Comparison of ENCODE assay signal across 9 cellular contexts in the genomic region with DNA sequence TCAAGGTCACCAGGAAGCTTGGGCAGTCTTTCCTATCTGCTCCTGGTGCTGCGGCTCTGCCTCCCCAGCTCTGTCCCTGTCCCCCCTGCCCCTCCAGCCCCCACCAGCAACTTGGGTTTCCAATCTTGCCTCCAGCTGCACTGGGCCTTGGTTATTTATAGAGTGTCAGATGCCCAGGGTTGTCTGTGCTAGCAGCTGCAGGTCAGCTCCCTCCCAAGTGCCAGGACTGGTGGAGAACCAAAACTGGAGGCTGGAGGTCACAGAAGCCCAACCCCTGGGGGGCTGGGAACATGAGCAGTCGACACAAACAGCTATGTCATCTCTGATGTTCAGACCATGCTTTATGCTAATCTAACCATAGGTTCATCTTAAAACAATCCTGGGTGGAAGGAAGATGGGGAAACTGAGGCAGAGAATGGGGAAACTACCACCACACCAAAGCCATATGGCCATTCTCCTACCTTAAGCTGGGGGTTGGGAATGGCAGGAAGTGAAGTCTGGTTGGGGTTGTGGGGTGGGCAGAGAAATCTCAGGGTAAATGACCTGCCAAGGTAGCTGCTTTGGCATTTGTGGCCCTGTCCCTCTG. TPM values are rescaled to one million over a fixed set of nuclear protein-coding genes. Genes with fewer than 3 reads are reported as not detected.
A peak's percentile ranks its signal among the peaks of the same experiment; 100 is the strongest.
DNase-seq lines count a peak whose midpoint lies in the region; ATAC-seq, FAIRE-seq and TF ChIP-seq lines count a peak whose summit lies in the region.
"Had no signal": no experiment of that assay in that cellular context is flagged by ENCODE, and none has a peak within 500 bp of the region (broad histone marks: within the 10 kb centered on the region; RNA-seq: fewer than 3 reads in every experiment).

No MANE protein-coding gene starts in this region.

- H3K27me3 Mint-ChIP-seq in naive thymus-derived CD4-positive, alpha-beta T cell: no peaks in the 10 kb centered on the region

- peaks cover 0 to 4% (median 0%) of the 10 kb centered on the region in 5 donors for H3K36me3 Mint-ChIP-seq in naive thymus-derived CD4-positive, alpha-beta T cell

- no peak for TF ChIP-seq CTCF in HepG2 (CRISPR knock-in tag; IDR thresholded peaks at IDR 0.05)
- no peak for TF ChIP-seq CTCF in right lobe of liver (IDR thresholded peaks at IDR 0.05)
- no peak for TF ChIP-seq CTCF in WERI-Rb-1 (IDR thresholded peaks at IDR 0.05; ENCODE audit: low read depth, low read length)

- H3K4me1 ChIP-seq in HepG2 (ENCODE audit: insufficient read depth, low read length) (peaks cover 63% of the 10 kb centered on the region), right lobe of liver (peaks cover 0 to 2% (median 0%) of the 10 kb centered on the region in 4 donors), esophagus (ENCODE audit: control insufficient read depth in 2 of 2, insufficient read depth in 2 of 2, low read length in 1 of 2) (peaks cover 2 to 6% of the 10 kb centered on the region in 2 donors)
- peaks cover 0 to 5% of the 10 kb centered on the region in 2 donors for H3K4me1 ChIP-seq in naive thymus-derived CD4-positive, alpha-beta T cell (ENCODE audit: control insufficient read depth in 2 of 2, insufficient read depth in 2 of 2, low read length in 2 of 2)

- H2AFZ ChIP-seq in HepG2 (ENCODE audit: low read length): no peak overlapping the region

- H4K20me1 ChIP-seq in HepG2 (ENCODE audit: insufficient read depth, low read length): no peaks in the 10 kb centered on the region

- H3K36me3 ChIP-seq in HepG2 (replicated peaks in 1 of 2; ENCODE audit: control insufficient read depth in 1 of 2, insufficient read depth in 2 of 2, low read length in 2 of 2): no peaks in the 10 kb centered on the region
- no peaks in the 10 kb centered on the region for H3K36me3 ChIP-seq in right lobe of liver
- peaks cover 0 to 12% of the 10 kb centered on the region in 2 donors for H3K36me3 ChIP-seq in esophagus (ENCODE audit: control insufficient read depth in 2 of 2, insufficient read depth in 2 of 2, low read length in 1 of 2)
- H3K36me3 ChIP-seq in naive thymus-derived CD4-positive, alpha-beta T cell (ENCODE audit: control insufficient read depth in 2 of 3, insufficient read depth in 3 of 3, low read length in 3 of 3): peaks cover 0 to 8% (median 0%) of the 10 kb centered on the region in 3 experiments
- H3K36me3 ChIP-seq in WERI-Rb-1: no peaks in the 10 kb centered on the region

- TF ChIP-seq RAD21 in HepG2 (CRISPR knock-in tag; IDR thresholded peaks at IDR 0.05): no peak

- H3K27ac Mint-ChIP-seq in naive thymus-derived CD4-positive, alpha-beta T cell: peak overlapping the region in 5 of 9 donors; percentile 28 to 76 (median 68)

- intact Hi-C loops in HepG2 (cut with micrococcal nuclease; ENCODE audit: unreplicated experiment): no loop called here
- intact Hi-C loops in right lobe of liver (cut with DNase I): no loop called here
- intact Hi-C loops in naive thymus-derived CD4-positive, alpha-beta T cell (cut with micrococcal nuclease): no loop called here

- H3K27me3 ChIP-seq in HepG2 (ENCODE audit: control insufficient read depth in 1 of 2, insufficient read depth in 2 of 2, low read length in 2 of 2): no peaks in the 10 kb centered on the region
- no peaks in the 10 kb centered on the region for H3K27me3 ChIP-seq in right lobe of liver
- no peaks in the 10 kb centered on the region for H3K27me3 ChIP-seq in esophagus (ENCODE audit: control insufficient read depth in 1 of 2, insufficient read depth in 2 of 2, low read length in 2 of 2)
- H3K27me3 ChIP-seq in naive thymus-derived CD4-positive, alpha-beta T cell (ENCODE audit: control insufficient read depth in 2 of 2, insufficient read depth in 2 of 2, low read length in 2 of 2): no peaks in the 10 kb centered on the region
- H3K27me3 ChIP-seq in WERI-Rb-1 (ENCODE audit: insufficient read depth, low read depth, severe bottlenecking): no peaks in the 10 kb centered on the region

- H3K27ac ChIP-seq in HepG2 (ENCODE audit: extremely low read length, insufficient read depth, low read length) (no peak overlapping the region), right lobe of liver (no peak overlapping the region), esophagus (ENCODE audit: low read depth in 2 of 2, low read length in 1 of 2) (peak overlapping the region; percentile 37 to 83), WERI-Rb-1 (no peak overlapping the region)
- H3K27ac ChIP-seq in naive thymus-derived CD4-positive, alpha-beta T cell (ENCODE audit: low read depth, low read length): no peak overlapping the region

- no TSS peak for BruUV-seq in HepG2 (replicated peaks; lab: Mats Ljungman, UMichigan)

- peak overlapping the region; percentile 41; the same call in 1 of the 2 replicates for H3K4me2 ChIP-seq in HepG2 (ENCODE audit: low read depth, low read length)

- 89% methylated on average over 1 of the region's 2 CpGs for WGBS in HepG2 (ENCODE audit: low lambda C conversion rate)
- WGBS in right lobe of liver (ENCODE audit: insufficient coverage, low coverage, low lambda C conversion rate, missing lambda C conversion rate): 75% methylated on average over 1 of the region's 2 CpGs
- WGBS in esophagus, 2 donors: 70 to 76% methylated on average over 2 of the region's 2 CpGs

- no peak overlapping the region for H3K4me3 ChIP-seq in HepG2 (replicated peaks in 1 of 3; ENCODE audit: insufficient read depth in 1 of 3, low read depth in 2 of 3, low read length in 3 of 3)
- no peak overlapping the region for H3K4me3 ChIP-seq in right lobe of liver
- peak overlapping the region; percentile 31 to 57 for H3K4me3 ChIP-seq in esophagus (ENCODE audit: low read depth in 1 of 2, low read length in 2 of 2)
- H3K4me3 ChIP-seq in naive thymus-derived CD4-positive, alpha-beta T cell (ENCODE audit: low read length): no peak overlapping the region
- no peak overlapping the region for H3K4me3 ChIP-seq in WERI-Rb-1 (ENCODE audit: low read depth, low read length)

- no peaks in the 10 kb centered on the region for H3K9me3 Mint-ChIP-seq in naive thymus-derived CD4-positive, alpha-beta T cell

- no peak for TF ChIP-seq EP300 in HepG2 (IDR thresholded peaks at IDR 0.05; ENCODE audit: low read depth in 2 of 2, low read length in 2 of 2)
- TF ChIP-seq EP300 in HepG2 (CRISPR knock-in tag; IDR thresholded peaks at IDR 0.05; ENCODE audit: borderline replicate concordance): no peak

- in situ Hi-C loops in HepG2 (cut with HindIII; ENCODE audit: extremely low pct_ligation_motif_present, low pct_unique_long_range_greater_than_20kb): no loop called here

- POLR2A ChIA-PET in HepG2 (lab: Yijun Ruan, JAX): interaction anchor here (0.7 to 6.1 kb wide), 5 partner anchors 7 to 29 kb away, joined by 3 to 68 read pairs (median 8); partner anchors contain the start of genes ARHGEF39, CCDC107 and RMRP
- POLR2A ChIA-PET in naive thymus-derived CD4-positive, alpha-beta T cell (lab: Charles Lee): interaction anchor here (0.8 to 1.7 kb wide), 6 partner anchors 8 to 72 kb away, joined by 3 to 5 read pairs (median 4); partner anchors contain the start of genes CREB3 and TLN1

- H3K4me3 Mint-ChIP-seq in naive thymus-derived CD4-positive, alpha-beta T cell: peak overlapping the region in 4 of 10 donors; percentile 3 to 64 (median 32)

- H3K9ac ChIP-seq in HepG2 (ENCODE audit: insufficient read depth, low read depth, low read length): no peak overlapping the region

- no peak for TF ChIP-seq POLR2A in HepG2 (IDR thresholded peaks at IDR 0.05; ENCODE audit: insufficient read depth in 1 of 2, low read depth in 2 of 2, low read length in 2 of 2)
- no peak for TF ChIP-seq POLR2A in right lobe of liver (IDR thresholded peaks at IDR 0.05)

- no peaks in the 10 kb centered on the region for H3K9me3 ChIP-seq in HepG2 (ENCODE audit: low read length)
- H3K9me3 ChIP-seq in right lobe of liver: no peaks in the 10 kb centered on the region
- H3K9me3 ChIP-seq in esophagus (ENCODE audit: control insufficient read depth in 2 of 2, insufficient read depth in 1 of 2, low read depth in 1 of 2, low read length in 1 of 2): no peaks in the 10 kb centered on the region
- no peaks in the 10 kb centered on the region for H3K9me3 ChIP-seq in naive thymus-derived CD4-positive, alpha-beta T cell (ENCODE audit: control insufficient read depth in 2 of 3, low read length in 3 of 3)
- no peaks in the 10 kb centered on the region for H3K9me3 ChIP-seq in WERI-Rb-1 (ENCODE audit: severe bottlenecking)

- peaks cover 16 to 31% (median 25%) of the 10 kb centered on the region in 7 donors for H3K4me1 Mint-ChIP-seq in naive thymus-derived CD4-positive, alpha-beta T cell

- H3K79me2 ChIP-seq in HepG2 (ENCODE audit: insufficient read depth, low read length): no peaks in the 10 kb centered on the region

- DNase-seq in HepG2 (ENCODE audit: low spot score) (no peak), right lobe of liver (no peak), H4 (ENCODE audit: low spot score) (no peak), WERI-Rb-1 (no peak)
- DNase-seq in naive thymus-derived CD4-positive, alpha-beta T cell: no peak
- DNase-seq in activated CD8-positive, alpha-beta memory T cell treated with anti-CD3 and anti-CD28 coated beads, Interleukin-2, amount 50 U/mL, for 4 hours: no peak
- DNase-seq: NCI-H1930 had no signal

- ATAC-seq in HepG2 (no peak), right lobe of liver (no peak), GM18909 (IDR thresholded peaks at IDR 0.05; ENCODE audit: poor library complexity, unreplicated experiment) (no peak)
- ATAC-seq in naive thymus-derived CD4-positive, alpha-beta T cell: no peak

- FAIRE-seq in HepG2 (lab: Jason Lieb, UNC): no peak

- CTCF ChIA-PET in HepG2 (lab: Yijun Ruan, JAX; ENCODE audit: low intra/inter-chr PET ratio, low total read pairs): no interaction called here
- CTCF ChIA-PET in naive thymus-derived CD4-positive, alpha-beta T cell (lab: Charles Lee): interaction anchor here (0.7 to 5.4 kb wide), 8 partner anchors 8 to 77 kb away, joined by 3 to 29 read pairs (median 3); partner anchors contain the start of genes ARHGEF39, CCDC107 and RMRP

RNA-seq across cellular contexts. Expression of gene TPM2, which starts 1.7 kb away (rescaled TPM):
- total RNA-seq in HepG2 (2016; rRNA removed; fragmentation: Illumina TruSeq; extraction: Trizol) (0.20 and 3.1 TPM in 2 replicates), right lobe of liver (10 to 100 TPM in 4 of 6 experiments, 1 to 10 TPM in 2; 4.7 to 23.3 (median 12.4) TPM)
- 0.61 and 0.71 TPM in 2 replicates for total RNA-seq in HepG2 (2016; cell fraction: cytosol; rRNA removed; fragmentation: Illumina TruSeq; extraction: Trizol; ENCODE audit: low read depth)
- total RNA-seq in HepG2 (2016; cell fraction: insoluble cytoplasmic fraction; rRNA removed; fragmentation: Illumina TruSeq; extraction: Trizol): 0.25 and 3.2 TPM in 2 replicates
- total RNA-seq in HepG2 (2016; cell fraction: membrane; rRNA removed; fragmentation: Illumina TruSeq; extraction: Trizol): 0.28 and 0.31 TPM in 2 replicates
- total RNA-seq in HepG2 (2016; cell fraction: nucleus; rRNA removed; fragmentation: Illumina TruSeq; extraction: Trizol): 2.5 and 3.7 TPM in 2 replicates
- polyA plus RNA-seq in HepG2 (2011; rRNA removed) (10.7 and 11.4 TPM in 2 replicates), esophagus (1,000 to 10,000 TPM; 1,007 to 1,288 TPM)
- polyA plus RNA-seq in HepG2 (2011; cell fraction: cytosol; rRNA removed): 1.2 and 1.3 TPM in 2 replicates
- 178 and 189 TPM in 2 replicates for polyA plus RNA-seq in HepG2 (2011; cell fraction: nucleus; rRNA removed)
- polyA plus RNA-seq in HepG2 (2012): 21.8 and 22.6 TPM in 2 replicates
- 0.17 and 0.26 TPM in 2 replicates for polyA plus RNA-seq in HepG2 (2016; cell fraction: cytosol; fragmentation: Illumina TruSeq; extraction: Trizol; ENCODE audit: low read depth)
- polyA plus RNA-seq in HepG2 (2016; cell fraction: insoluble cytoplasmic fraction; fragmentation: Illumina TruSeq; extraction: Trizol; ENCODE audit: low read depth): 0.66 TPM in 2 replicates
- 0.22 and 0.23 TPM in 2 replicates for polyA plus RNA-seq in HepG2 (2016; cell fraction: membrane; fragmentation: Illumina TruSeq; extraction: Trizol; ENCODE audit: low read depth)
- polyA plus RNA-seq in HepG2 (2016; cell fraction: nucleus; fragmentation: Illumina TruSeq; extraction: Trizol; ENCODE audit: insufficient read depth, low read depth): 23.2 and 23.6 TPM in 2 replicates
- 1.2 and 49.0 TPM in 2 replicates for polyA minus RNA-seq in HepG2 (2011; rRNA and poly(A)+ RNA removed; ENCODE audit: low replicate concordance)
- polyA minus RNA-seq in HepG2 (2011; cell fraction: cytosol; rRNA and poly(A)+ RNA removed): 0.97 and 1.4 TPM in 2 replicates
- polyA minus RNA-seq in HepG2 (2011; cell fraction: nucleus; rRNA and poly(A)+ RNA removed): 8.1 and 10.1 TPM in 2 replicates
- 100 to 1,000 TPM in 2 of 5 experiments, 10 to 100 TPM in 3; 15.0 to 136 (median 47.6) TPM for total RNA-seq in naive thymus-derived CD4-positive, alpha-beta T cell
- polyA plus RNA-seq in naive thymus-derived CD4-positive, alpha-beta T cell: under 1 TPM in 1 of 2 donors, not detected in 1; 0.87 TPM
- 2.7 and 3.9 TPM in 2 replicates for total RNA-seq in H4 (2014; rRNA removed; shearing (Covaris generic))

RNA-seq across cellular contexts. Expression of gene CA9, which starts 14.3 kb away (rescaled TPM):
- 0.13 TPM in 1 of 2 replicates, not detected in the other for total RNA-seq in HepG2 (2016; rRNA removed; fragmentation: Illumina TruSeq; extraction: Trizol)
- not detected in 2 replicates for total RNA-seq in HepG2 (2016; cell fraction: cytosol; rRNA removed; fragmentation: Illumina TruSeq; extraction: Trizol; ENCODE audit: low read depth)
- total RNA-seq in HepG2 (2016; cell fraction: insoluble cytoplasmic fraction; rRNA removed; fragmentation: Illumina TruSeq; extraction: Trizol): not detected in 2 replicates
- not detected in 2 replicates for total RNA-seq in HepG2 (2016; cell fraction: membrane; rRNA removed; fragmentation: Illumina TruSeq; extraction: Trizol)
- total RNA-seq in HepG2 (2016; cell fraction: nucleus; rRNA removed; fragmentation: Illumina TruSeq; extraction: Trizol): 0.75 TPM in 1 of 2 replicates, not detected in the other
- 118 and 152 TPM in 2 replicates for polyA plus RNA-seq in HepG2 (2011; rRNA removed)
- 65.9 and 115 TPM in 2 replicates for polyA plus RNA-seq in HepG2 (2011; cell fraction: cytosol; rRNA removed)
- polyA plus RNA-seq in HepG2 (2011; cell fraction: nucleus; rRNA removed): 71.7 and 92.6 TPM in 2 replicates
- polyA plus RNA-seq in HepG2 (2012): 45.6 and 49.0 TPM in 2 replicates
- not detected in 2 replicates for polyA plus RNA-seq in HepG2 (2016; cell fraction: cytosol; fragmentation: Illumina TruSeq; extraction: Trizol; ENCODE audit: low read depth)
- 0.45 TPM in 1 of 2 replicates, not detected in the other for polyA plus RNA-seq in HepG2 (2016; cell fraction: insoluble cytoplasmic fraction; fragmentation: Illumina TruSeq; extraction: Trizol; ENCODE audit: low read depth)
- polyA plus RNA-seq in HepG2 (2016; cell fraction: membrane; fragmentation: Illumina TruSeq; extraction: Trizol; ENCODE audit: low read depth): not detected in 2 replicates
- 0.79 and 0.89 TPM in 2 replicates for polyA plus RNA-seq in HepG2 (2016; cell fraction: nucleus; fragmentation: Illumina TruSeq; extraction: Trizol; ENCODE audit: insufficient read depth, low read depth)
- polyA minus RNA-seq in HepG2 (2011; rRNA and poly(A)+ RNA removed; ENCODE audit: low replicate concordance): 31.3 and 95.8 TPM in 2 replicates
- 28.6 and 34.4 TPM in 2 replicates for polyA minus RNA-seq in HepG2 (2011; cell fraction: cytosol; rRNA and poly(A)+ RNA removed)
- 11.6 and 12.8 TPM in 2 replicates for polyA minus RNA-seq in HepG2 (2011; cell fraction: nucleus; rRNA and poly(A)+ RNA removed)
- total RNA-seq in right lobe of liver: 1 to 10 TPM in 1 of 6 experiments, under 1 TPM in 4, not detected in 1; 0.64 to 1.6 (median 0.93) TPM
- under 1 TPM; 0.18 to 0.94 TPM for polyA plus RNA-seq in esophagus
- total RNA-seq in naive thymus-derived CD4-positive, alpha-beta T cell: under 1 TPM in 1 of 5 experiments, not detected in 4; 0.36 TPM
- polyA plus RNA-seq in naive thymus-derived CD4-positive, alpha-beta T cell: not detected
- total RNA-seq in H4 (2014; rRNA removed; shearing (Covaris generic)): 1.3 and 2.1 TPM in 2 replicates

RNA-seq across cellular contexts. Expression of gene ARHGEF39, which starts 23.1 kb away (rescaled TPM):
- total RNA-seq in HepG2 (2016; rRNA removed; fragmentation: Illumina TruSeq; extraction: Trizol) (10.4 and 11.2 TPM in 2 replicates), right lobe of liver (1 to 10 TPM in 1 of 6 experiments, under 1 TPM in 5; 0.11 to 3.6 (median 0.43) TPM)
- total RNA-seq in HepG2 (2016; cell fraction: cytosol; rRNA removed; fragmentation: Illumina TruSeq; extraction: Trizol; ENCODE audit: low read depth): 3.5 and 4.4 TPM in 2 replicates
- 9.7 and 11.9 TPM in 2 replicates for total RNA-seq in HepG2 (2016; cell fraction: insoluble cytoplasmic fraction; rRNA removed; fragmentation: Illumina TruSeq; extraction: Trizol)
- total RNA-seq in HepG2 (2016; cell fraction: membrane; rRNA removed; fragmentation: Illumina TruSeq; extraction: Trizol): 4.7 and 6.0 TPM in 2 replicates
- 8.4 and 9.2 TPM in 2 replicates for total RNA-seq in HepG2 (2016; cell fraction: nucleus; rRNA removed; fragmentation: Illumina TruSeq; extraction: Trizol)
- polyA plus RNA-seq in HepG2 (2011; rRNA removed) (8.0 and 12.3 TPM in 2 replicates), esophagus (1 to 10 TPM; 2.4 to 4.0 TPM)
- 5.4 and 7.1 TPM in 2 replicates for polyA plus RNA-seq in HepG2 (2011; cell fraction: cytosol; rRNA removed)
- 19.1 and 24.4 TPM in 2 replicates for polyA plus RNA-seq in HepG2 (2011; cell fraction: nucleus; rRNA removed)
- polyA plus RNA-seq in HepG2 (2012): 3.1 and 6.1 TPM in 2 replicates
- 1.8 and 2.1 TPM in 2 replicates for polyA plus RNA-seq in HepG2 (2016; cell fraction: cytosol; fragmentation: Illumina TruSeq; extraction: Trizol; ENCODE audit: low read depth)
- polyA plus RNA-seq in HepG2 (2016; cell fraction: insoluble cytoplasmic fraction; fragmentation: Illumina TruSeq; extraction: Trizol; ENCODE audit: low read depth): 12.7 and 16.4 TPM in 2 replicates
- polyA plus RNA-seq in HepG2 (2016; cell fraction: membrane; fragmentation: Illumina TruSeq; extraction: Trizol; ENCODE audit: low read depth): 3.7 and 3.9 TPM in 2 replicates
- polyA plus RNA-seq in HepG2 (2016; cell fraction: nucleus; fragmentation: Illumina TruSeq; extraction: Trizol; ENCODE audit: insufficient read depth, low read depth): 32.0 and 32.6 TPM in 2 replicates
- polyA minus RNA-seq in HepG2 (2011; rRNA and poly(A)+ RNA removed; ENCODE audit: low replicate concordance): 20.2 and 52.2 TPM in 2 replicates
- polyA minus RNA-seq in HepG2 (2011; cell fraction: cytosol; rRNA and poly(A)+ RNA removed): 3.9 and 6.0 TPM in 2 replicates
- polyA minus RNA-seq in HepG2 (2011; cell fraction: nucleus; rRNA and poly(A)+ RNA removed): 11.6 and 15.7 TPM in 2 replicates
- 10 to 100 TPM in 1 of 5 experiments, 1 to 10 TPM in 1, under 1 TPM in 1, not detected in 2; 0.11 to 10.4 (median 1.0) TPM for total RNA-seq in naive thymus-derived CD4-positive, alpha-beta T cell
- under 1 TPM; 0.12 to 0.44 TPM for polyA plus RNA-seq in naive thymus-derived CD4-positive, alpha-beta T cell
- 16.9 and 44.9 TPM in 2 replicates for total RNA-seq in H4 (2014; rRNA removed; shearing (Covaris generic))

RNA-seq across cellular contexts. Expression of gene CCDC107, which starts 30.0 kb away (rescaled TPM):
- 4.1 and 7.1 TPM in 2 replicates for total RNA-seq in HepG2 (2016; rRNA removed; fragmentation: Illumina TruSeq; extraction: Trizol)
- total RNA-seq in HepG2 (2016; cell fraction: cytosol; rRNA removed; fragmentation: Illumina TruSeq; extraction: Trizol; ENCODE audit: low read depth): 13.2 and 13.3 TPM in 2 replicates
- 4.2 and 6.7 TPM in 2 replicates for total RNA-seq in HepG2 (2016; cell fraction: insoluble cytoplasmic fraction; rRNA removed; fragmentation: Illumina TruSeq; extraction: Trizol)
- 13.0 TPM in 2 replicates for total RNA-seq in HepG2 (2016; cell fraction: membrane; rRNA removed; fragmentation: Illumina TruSeq; extraction: Trizol)
- total RNA-seq in HepG2 (2016; cell fraction: nucleus; rRNA removed; fragmentation: Illumina TruSeq; extraction: Trizol): 5.3 and 6.1 TPM in 2 replicates
- polyA plus RNA-seq in HepG2 (2011; rRNA removed): 15.2 and 17.4 TPM in 2 replicates
- polyA plus RNA-seq in HepG2 (2011; cell fraction: cytosol; rRNA removed): 15.9 and 16.7 TPM in 2 replicates
- 7.4 and 9.8 TPM in 2 replicates for polyA plus RNA-seq in HepG2 (2011; cell fraction: nucleus; rRNA removed)
- 8.7 and 10.5 TPM in 2 replicates for polyA plus RNA-seq in HepG2 (2012)
- polyA plus RNA-seq in HepG2 (2016; cell fraction: cytosol; fragmentation: Illumina TruSeq; extraction: Trizol; ENCODE audit: low read depth): 30.2 and 33.6 TPM in 2 replicates
- 6.7 and 7.5 TPM in 2 replicates for polyA plus RNA-seq in HepG2 (2016; cell fraction: insoluble cytoplasmic fraction; fragmentation: Illumina TruSeq; extraction: Trizol; ENCODE audit: low read depth)
- polyA plus RNA-seq in HepG2 (2016; cell fraction: membrane; fragmentation: Illumina TruSeq; extraction: Trizol; ENCODE audit: low read depth): 19.8 and 22.8 TPM in 2 replicates
- 14.5 and 15.3 TPM in 2 replicates for polyA plus RNA-seq in HepG2 (2016; cell fraction: nucleus; fragmentation: Illumina TruSeq; extraction: Trizol; ENCODE audit: insufficient read depth, low read depth)
- 3.4 and 5.3 TPM in 2 replicates for polyA minus RNA-seq in HepG2 (2011; rRNA and poly(A)+ RNA removed; ENCODE audit: low replicate concordance)
- 4.0 and 4.5 TPM in 2 replicates for polyA minus RNA-seq in HepG2 (2011; cell fraction: cytosol; rRNA and poly(A)+ RNA removed)
- polyA minus RNA-seq in HepG2 (2011; cell fraction: nucleus; rRNA and poly(A)+ RNA removed): 4.4 and 4.8 TPM in 2 replicates
- total RNA-seq in right lobe of liver: 10 to 100 TPM; 10.0 to 24.2 (median 15.3) TPM
- polyA plus RNA-seq in esophagus: 10 to 100 TPM; 17.3 to 21.1 TPM
- 10 to 100 TPM; 12.0 to 37.4 (median 16.4) TPM for total RNA-seq in naive thymus-derived CD4-positive, alpha-beta T cell
- 10 to 100 TPM; 49.1 to 65.7 TPM for polyA plus RNA-seq in naive thymus-derived CD4-positive, alpha-beta T cell
- total RNA-seq in H4 (2014; rRNA removed; shearing (Covaris generic)): 6.3 and 7.9 TPM in 2 replicates

RNA-seq across cellular contexts. Expression of gene RMRP, which starts 30.2 kb away (rescaled TPM):
- 1,047 and 4,025 TPM in 2 replicates for total RNA-seq in HepG2 (2016; rRNA removed; fragmentation: Illumina TruSeq; extraction: Trizol)
- total RNA-seq in HepG2 (2016; cell fraction: cytosol; rRNA removed; fragmentation: Illumina TruSeq; extraction: Trizol; ENCODE audit: low read depth): 14,541 and 17,847 TPM in 2 replicates
- total RNA-seq in HepG2 (2016; cell fraction: insoluble cytoplasmic fraction; rRNA removed; fragmentation: Illumina TruSeq; extraction: Trizol): 1,278 and 4,694 TPM in 2 replicates
- 1,777 and 1,949 TPM in 2 replicates for total RNA-seq in HepG2 (2016; cell fraction: membrane; rRNA removed; fragmentation: Illumina TruSeq; extraction: Trizol)
- 24,487 and 26,007 TPM in 2 replicates for total RNA-seq in HepG2 (2016; cell fraction: nucleus; rRNA removed; fragmentation: Illumina TruSeq; extraction: Trizol)
- 36.7 and 51.4 TPM in 2 replicates for polyA plus RNA-seq in HepG2 (2011; rRNA removed)
- polyA plus RNA-seq in HepG2 (2011; cell fraction: cytosol; rRNA removed): 33.6 and 36.8 TPM in 2 replicates
- polyA plus RNA-seq in HepG2 (2011; cell fraction: nucleus; rRNA removed): 3,177 and 3,657 TPM in 2 replicates
- 10.9 and 118 TPM in 2 replicates for polyA plus RNA-seq in HepG2 (2012)
- 4.5 TPM in 1 of 2 replicates, not detected in the other for polyA plus RNA-seq in HepG2 (2016; cell fraction: cytosol; fragmentation: Illumina TruSeq; extraction: Trizol; ENCODE audit: low read depth)
- not detected in 2 replicates for polyA plus RNA-seq in HepG2 (2016; cell fraction: insoluble cytoplasmic fraction; fragmentation: Illumina TruSeq; extraction: Trizol; ENCODE audit: low read depth)
- polyA plus RNA-seq in HepG2 (2016; cell fraction: membrane; fragmentation: Illumina TruSeq; extraction: Trizol; ENCODE audit: low read depth): not detected in 2 replicates
- polyA plus RNA-seq in HepG2 (2016; cell fraction: nucleus; fragmentation: Illumina TruSeq; extraction: Trizol; ENCODE audit: insufficient read depth, low read depth): not detected in 2 replicates
- 7,133 and 10,474 TPM in 2 replicates for polyA minus RNA-seq in HepG2 (2011; rRNA and poly(A)+ RNA removed; ENCODE audit: low replicate concordance)
- polyA minus RNA-seq in HepG2 (2011; cell fraction: cytosol; rRNA and poly(A)+ RNA removed): 10,046 and 14,120 TPM in 2 replicates
- 104,669 and 122,700 TPM in 2 replicates for polyA minus RNA-seq in HepG2 (2011; cell fraction: nucleus; rRNA and poly(A)+ RNA removed)
- total RNA-seq in right lobe of liver: over 10,000 TPM in 2 of 6 experiments, 1,000 to 10,000 TPM in 4; 1,534 to 17,791 (median 6,650) TPM
- polyA plus RNA-seq in esophagus: 100 to 1,000 TPM in 1 of 2 donors, 1 to 10 TPM in 1; 3.3 to 333 TPM
- total RNA-seq in naive thymus-derived CD4-positive, alpha-beta T cell: over 10,000 TPM in 1 of 5 experiments, 1,000 to 10,000 TPM in 4; 5,750 to 11,273 (median 9,225) TPM
- polyA plus RNA-seq in naive thymus-derived CD4-positive, alpha-beta T cell: 10 to 100 TPM in 1 of 2 donors, not detected in 1; 49.2 TPM
- 4,639 and 15,849 TPM in 2 replicates for total RNA-seq in H4 (2014; rRNA removed; shearing (Covaris generic))

Comparison
In these comparisons a context has a peak if more than half of its experiments do, and no peak if none do; other contexts are left out.
1. H3K27ac ChIP-seq: peak in esophagus (2 of 2); none in HepG2 (single experiment), right lobe of liver (0 of 3), naive thymus-derived CD4-positive, alpha-beta T cell (single experiment) and WERI-Rb-1 (single experiment).
2. H3K4me3 ChIP-seq: peak in esophagus (2 of 2); none in HepG2 (0 of 3), right lobe of liver (0 of 3), naive thymus-derived CD4-positive, alpha-beta T cell (single experiment) and WERI-Rb-1 (single experiment).